8 cellular contexts compared by ENCODE assay signal in the genomic region with DNA sequence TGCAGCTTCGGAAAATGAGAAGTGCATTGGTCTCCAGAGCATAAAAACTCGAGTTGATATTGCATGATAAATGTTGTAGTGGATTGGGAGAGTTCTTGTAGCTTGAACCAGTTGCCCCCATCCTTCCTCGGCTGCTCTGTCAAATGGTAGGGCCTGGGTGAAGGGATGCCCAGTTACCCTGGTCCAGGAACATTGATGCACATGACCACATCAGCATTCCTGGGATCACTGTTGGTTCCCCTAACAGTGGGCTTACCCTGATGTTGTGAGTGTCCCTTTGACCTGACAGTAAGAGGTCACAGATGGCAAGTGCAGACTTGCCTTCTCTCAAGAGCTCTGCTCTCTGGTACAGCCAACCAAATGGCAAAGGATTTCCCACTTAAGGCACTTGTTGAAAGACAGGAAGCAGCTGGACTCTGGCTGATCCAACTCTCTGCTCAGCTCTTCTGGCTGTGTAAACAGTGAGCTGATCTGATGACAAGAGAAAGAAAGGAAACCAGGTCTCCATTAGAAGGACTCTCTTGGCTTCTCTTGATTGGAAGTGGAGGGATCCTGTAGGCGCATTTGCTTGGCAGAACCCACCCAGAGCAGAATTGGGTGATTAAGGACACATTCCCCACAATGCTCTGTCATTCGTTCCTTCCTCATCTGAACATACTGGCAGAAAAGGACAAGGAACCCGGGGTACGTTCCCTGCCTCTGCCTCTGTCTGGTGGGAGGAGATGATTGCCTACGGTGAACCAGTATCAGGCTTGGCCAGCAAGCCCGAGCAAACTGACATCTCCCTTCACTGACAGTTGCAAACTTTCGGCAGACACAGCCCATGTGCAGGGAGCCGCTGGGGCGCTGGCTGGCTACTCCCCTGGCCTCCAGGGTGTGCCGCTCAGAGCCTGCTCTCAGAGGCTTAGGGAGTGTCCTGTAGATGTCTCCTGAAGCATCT. TPM values are rescaled to one million over a fixed set of nuclear protein-coding genes. Genes with fewer than 3 reads are reported as not detected.
A peak's percentile ranks its signal among the peaks of the same experiment; 100 is the strongest.
DNase-seq lines count a peak whose midpoint lies in the region; ATAC-seq, FAIRE-seq and TF ChIP-seq lines count a peak whose summit lies in the region.

No MANE protein-coding gene starts in this region.

- no peak overlapping the region for H3K9ac ChIP-seq in HUES48 (ENCODE audit: low read depth, low read length)
- no peak overlapping the region for H3K9ac ChIP-seq in PC-3 (ENCODE audit: low read length)
- no peak overlapping the region for H3K9ac ChIP-seq in skeletal muscle satellite cell (ENCODE audit: low read depth, low read length)

- no peak overlapping the region for H2AFZ ChIP-seq in PC-3 (ENCODE audit: low read length)

- POLR2A ChIA-PET in PC-3 (lab: Charles Lee; ENCODE audit: unreplicated experiment) = no interaction called here

- H3K79me2 ChIP-seq in PC-3 (ENCODE audit: low read length) = peaks cover 89% of the 10 kb centered on the region

- no TSS peak for BruUV-seq in PC-3 (replicated peaks; lab: Mats Ljungman, UMichigan)

- H3K9me3 ChIP-seq in HUES48 (ENCODE audit: control insufficient read depth, insufficient read depth, low read length) (no peaks in the 10 kb centered on the region), PC-3 (ENCODE audit: low read length) (no peaks in the 10 kb centered on the region), skeletal muscle satellite cell (replicated peaks; ENCODE audit: low read length) (no peaks in the 10 kb centered on the region)

- no peak for TF ChIP-seq CTCF in PC-3 (conservative IDR thresholded peaks at IDR 0.05; ENCODE audit: low read depth, low read length)

- ATAC-seq in PC-3 (peak; percentile 28; the same call in 1 of the 2 replicates), HG02678 (IDR thresholded peaks at IDR 0.05; ENCODE audit: unreplicated experiment) (no peak), HG02970 (IDR thresholded peaks at IDR 0.05; ENCODE audit: low FRiP score, unreplicated experiment) (no peak)

- no peaks in the 10 kb centered on the region for H3K27me3 ChIP-seq in HUES48 (ENCODE audit: control insufficient read depth, insufficient read depth, low read length)
- H3K27me3 ChIP-seq in PC-3 (ENCODE audit: low read length) = no peaks in the 10 kb centered on the region
- H3K27me3 ChIP-seq in skeletal muscle satellite cell (ENCODE audit: control insufficient read depth, insufficient read depth, low read length) = no peaks in the 10 kb centered on the region

- no peaks in the 10 kb centered on the region for H3K36me3 ChIP-seq in HUES48 (ENCODE audit: control insufficient read depth, insufficient read depth, low read length)
- H3K36me3 ChIP-seq in PC-3 (ENCODE audit: low read depth, low read length) = no peaks in the 10 kb centered on the region
- H3K36me3 ChIP-seq in skeletal muscle satellite cell (ENCODE audit: insufficient read depth, low read length) = no peaks in the 10 kb centered on the region

- intact Hi-C loops in PC-3 (cut with micrococcal nuclease) = no loop called here

- peak overlapping the region; percentile 7 for H3K27ac ChIP-seq in HUES48 (ENCODE audit: low read depth, low read length)
- H3K27ac ChIP-seq in PC-3 (ENCODE audit: low read length) = no peak overlapping the region

- no peaks in the 10 kb centered on the region for H3F3A ChIP-seq in PC-3 (ENCODE audit: low read length, unreplicated experiment)

- H4K20me1 ChIP-seq in PC-3 (ENCODE audit: low read length) = no peaks in the 10 kb centered on the region

- H3K4me1 ChIP-seq in HUES48 (ENCODE audit: control insufficient read depth, insufficient read depth, low read length) (peaks cover 27% of the 10 kb centered on the region), PC-3 (ENCODE audit: insufficient read depth, low read length) (peaks cover 12% of the 10 kb centered on the region; the same call in 1 of the 2 replicates), skeletal muscle satellite cell (ENCODE audit: control insufficient read depth, insufficient read depth, low read length) (peaks cover 25% of the 10 kb centered on the region)

- no peaks in the 10 kb centered on the region for H3K9me2 ChIP-seq in PC-3 (replicated peaks; ENCODE audit: low read length)

- H3K4me3 ChIP-seq in HUES48 (ENCODE audit: low read depth, low read length) (no peak overlapping the region), PC-3 (ENCODE audit: low read length) (no peak overlapping the region), skeletal muscle satellite cell (ENCODE audit: low read length) (peak overlapping the region; percentile 22)

- no peak overlapping the region for H3K4me2 ChIP-seq in PC-3 (ENCODE audit: low read length)
- peak overlapping the region; percentile 40 for H3K4me2 ChIP-seq in skeletal muscle satellite cell (ENCODE audit: low read length)

- DNase-seq in PC-3 (no peak), fibroblast of the conjunctiva (ENCODE audit: low read depth) (peak; percentile 10), urothelium cell line (ENCODE audit: low spot score) (no peak), GM19238 (ENCODE audit: insufficient read length, low spot score) (no peak)

- CTCF ChIA-PET in PC-3 (lab: Charles Lee) = no interaction called here

- FAIRE-seq in urothelium cell line (lab: Jason Lieb, UNC) = no peak

RNA-seq across cellular contexts. Expression of a gene that starts 29.3 kb away (rescaled TPM):
- total RNA-seq in PC-3 (2014; rRNA removed) = 3.1 and 3.7 TPM in 2 replicates
- total RNA-seq in skeletal muscle satellite cell (2012; rRNA removed) = 0.76 TPM in 1 of 2 replicates, not detected in the other
